15 cellular contexts compared by ENCODE assay signal in the genomic region with DNA sequence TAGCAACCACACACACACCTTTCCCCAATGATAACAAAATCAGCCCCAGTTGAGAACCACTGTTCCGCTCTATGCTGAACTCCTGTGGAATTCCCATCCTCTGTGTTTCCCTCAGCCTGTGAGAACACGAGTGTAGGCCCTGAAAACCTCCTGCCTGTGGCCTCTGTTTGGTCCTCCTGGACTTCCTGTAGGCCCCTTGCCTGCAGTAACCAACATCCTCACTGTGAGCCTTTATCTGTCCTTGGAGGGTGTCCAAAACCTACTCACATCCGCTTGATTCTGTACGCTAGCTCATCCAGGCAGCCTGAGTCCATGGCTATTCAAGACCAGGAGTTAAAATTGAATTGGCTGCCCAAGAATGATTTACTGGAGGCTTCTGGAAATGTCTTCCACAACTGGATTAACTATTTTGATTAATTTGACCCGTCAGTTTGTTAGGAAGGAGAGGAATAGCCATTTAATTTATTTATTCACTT.
DNase-seq lines count a peak whose midpoint lies in the region; ATAC-seq and TF ChIP-seq lines count a peak whose summit lies in the region.
"Had no signal": no experiment of that assay in that cellular context is flagged by ENCODE, and none has a peak within 500 bp of the region (broad histone marks: within the 10 kb centered on the region; RNA-seq: fewer than 3 reads in every experiment).

No MANE protein-coding gene starts in this region.

- H3K4me3 ChIP-seq in cardiac muscle cell (no peak overlapping the region), MG63 (no peak overlapping the region), Peyer's patch (no peak overlapping the region)

- H3K27me3 ChIP-seq in cardiac muscle cell (no peaks in the 10 kb centered on the region), MG63 (no peaks in the 10 kb centered on the region), Peyer's patch (no peaks in the 10 kb centered on the region)

- TF ChIP-seq POLR2A in Peyer's patch (IDR thresholded peaks at IDR 0.05): no peak

- TF ChIP-seq CTCF in cardiac muscle cell (IDR thresholded peaks at IDR 0.05; ENCODE audit: low read depth, low read length) (no peak), Peyer's patch (IDR thresholded peaks at IDR 0.05) (no peak)

- no peaks in the 10 kb centered on the region for H3K4me1 ChIP-seq in cardiac muscle cell (ENCODE audit: low read depth)
- H3K4me1 ChIP-seq in Peyer's patch: no peaks in the 10 kb centered on the region
- H3K4me1 ChIP-seq: parathyroid adenoma had no signal

- intact Hi-C loops in Right ventricle myocardium inferior (cut with DNase I): no loop called here

- DNase-seq in cardiac muscle cell (ENCODE audit: low read depth in 1 of 2, low spot score in 1 of 2): peak in 1 of 2 donors; percentile 98
- DNase-seq in Right ventricle myocardium inferior (ENCODE audit: missing footprints): no peak
- DNase-seq in astrocyte of the hippocampus (ENCODE audit: low read depth, low spot score): peak; percentile 48
- peak; percentile 52 for DNase-seq in kidney tubule cell (ENCODE audit: low spot score)
- DNase-seq in MG63: no peak
- DNase-seq in OCI-M2 (lab: John Stamatoyannopoulos, UW; ENCODE audit: unreplicated experiment): no peak
- no peak for DNase-seq in D341Med (ENCODE audit: low spot score)
- DNase-seq in Peyer's patch: no peak
- DNase-seq: activated CD4-positive, alpha-beta T cell treated with anti-CD3 and anti-CD28 coated beads for 4 hours; activated naive CD4-positive, alpha-beta T cell treated with Interleukin-2 at 50 U/mL for 16 hours; effector CD8-positive, alpha-beta T cell; immature natural killer cell; NCI-H1048 had no signal

- H3K36me3 ChIP-seq in cardiac muscle cell: no peaks in the 10 kb centered on the region
- H3K36me3 ChIP-seq in MG63: no peaks in the 10 kb centered on the region
- no peaks in the 10 kb centered on the region for H3K36me3 ChIP-seq in Peyer's patch

- H3K9me3 ChIP-seq in cardiac muscle cell (ENCODE audit: low read depth) (no peaks in the 10 kb centered on the region), MG63 (no peaks in the 10 kb centered on the region), Peyer's patch (no peaks in the 10 kb centered on the region)

- no peak for ATAC-seq in Right ventricle myocardium inferior
- ATAC-seq: Panc1 had no signal

- H3K27ac ChIP-seq in cardiac muscle cell (peak overlapping the region; percentile 14), Peyer's patch (no peak overlapping the region)
- H3K27ac ChIP-seq: parathyroid adenoma had no signal

Comparison
In these comparisons a context has a peak if more than half of its experiments do, and no peak if none do; other contexts are left out.
1. DNase-seq: peak in astrocyte of the hippocampus (single experiment) and kidney tubule cell (single experiment); none in Right ventricle myocardium inferior (single experiment), MG63 (single experiment), OCI-M2 (single experiment), D341Med (single experiment) and Peyer's patch (0 of 3).